ENCODE assay signal across 2 cellular contexts in genomic region chr11:65709661-65710060, GRCh38.
TF ChIP-seq lines count a peak whose summit lies in the region.

No MANE protein-coding gene starts in this region.

TF ChIP-seq in HEK293, 187 proteins besides CTCF, POLR2A, EP300 and RAD21:
- TF ChIP-seq SP7 (tag by site-specific recombination; IDR thresholded peaks at IDR 0.05) (no peak), ZNF266 (tag by site-specific recombination; IDR thresholded peaks at IDR 0.05; ENCODE audit: low read depth) (no peak), KLF9 (tag by site-specific recombination; IDR thresholded peaks at IDR 0.05; ENCODE audit: low read depth) (no peak)
- TF ChIP-seq, protein P1, sequence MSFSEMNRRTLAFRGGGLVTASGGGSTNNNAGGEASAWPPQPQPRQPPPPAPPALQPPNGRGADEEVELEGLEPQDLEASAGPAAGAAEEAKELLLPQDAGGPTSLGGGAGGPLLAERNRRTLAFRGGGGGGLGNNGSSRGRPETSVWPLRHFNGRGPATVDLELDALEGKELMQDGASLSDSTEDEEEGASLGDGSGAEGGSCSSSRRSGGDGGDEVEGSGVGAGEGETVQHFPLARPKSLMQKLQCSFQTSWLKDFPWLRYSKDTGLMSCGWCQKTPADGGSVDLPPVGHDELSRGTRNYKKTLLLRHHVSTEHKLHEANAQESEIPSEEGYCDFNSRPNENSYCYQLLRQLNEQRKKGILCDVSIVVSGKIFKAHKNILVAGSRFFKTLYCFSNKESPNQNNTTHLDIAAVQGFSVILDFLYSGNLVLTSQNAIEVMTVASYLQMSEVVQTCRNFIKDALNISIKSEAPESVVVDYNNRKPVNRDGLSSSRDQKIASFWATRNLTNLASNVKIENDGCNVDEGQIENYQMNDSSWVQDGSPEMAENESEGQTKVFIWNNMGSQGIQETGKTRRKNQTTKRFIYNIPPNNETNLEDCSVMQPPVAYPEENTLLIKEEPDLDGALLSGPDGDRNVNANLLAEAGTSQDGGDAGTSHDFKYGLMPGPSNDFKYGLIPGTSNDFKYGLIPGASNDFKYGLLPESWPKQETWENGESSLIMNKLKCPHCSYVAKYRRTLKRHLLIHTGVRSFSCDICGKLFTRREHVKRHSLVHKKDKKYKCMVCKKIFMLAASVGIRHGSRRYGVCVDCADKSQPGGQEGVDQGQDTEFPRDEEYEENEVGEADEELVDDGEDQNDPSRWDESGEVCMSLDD (tag by site-specific recombination; IDR thresholded peaks at IDR 0.05), result no peak
- TF ChIP-seq, protein P2, sequence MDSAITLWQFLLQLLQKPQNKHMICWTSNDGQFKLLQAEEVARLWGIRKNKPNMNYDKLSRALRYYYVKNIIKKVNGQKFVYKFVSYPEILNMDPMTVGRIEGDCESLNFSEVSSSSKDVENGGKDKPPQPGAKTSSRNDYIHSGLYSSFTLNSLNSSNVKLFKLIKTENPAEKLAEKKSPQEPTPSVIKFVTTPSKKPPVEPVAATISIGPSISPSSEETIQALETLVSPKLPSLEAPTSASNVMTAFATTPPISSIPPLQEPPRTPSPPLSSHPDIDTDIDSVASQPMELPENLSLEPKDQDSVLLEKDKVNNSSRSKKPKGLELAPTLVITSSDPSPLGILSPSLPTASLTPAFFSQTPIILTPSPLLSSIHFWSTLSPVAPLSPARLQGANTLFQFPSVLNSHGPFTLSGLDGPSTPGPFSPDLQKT (IDR thresholded peaks at IDR 0.05; ENCODE audit: borderline replicate concordance, low read depth, low read length), result peak; percentile 67

TF ChIP-seq in GM12878, 131 proteins besides CTCF, POLR2A, EP300 and RAD21:
- TF ChIP-seq, protein P3, sequence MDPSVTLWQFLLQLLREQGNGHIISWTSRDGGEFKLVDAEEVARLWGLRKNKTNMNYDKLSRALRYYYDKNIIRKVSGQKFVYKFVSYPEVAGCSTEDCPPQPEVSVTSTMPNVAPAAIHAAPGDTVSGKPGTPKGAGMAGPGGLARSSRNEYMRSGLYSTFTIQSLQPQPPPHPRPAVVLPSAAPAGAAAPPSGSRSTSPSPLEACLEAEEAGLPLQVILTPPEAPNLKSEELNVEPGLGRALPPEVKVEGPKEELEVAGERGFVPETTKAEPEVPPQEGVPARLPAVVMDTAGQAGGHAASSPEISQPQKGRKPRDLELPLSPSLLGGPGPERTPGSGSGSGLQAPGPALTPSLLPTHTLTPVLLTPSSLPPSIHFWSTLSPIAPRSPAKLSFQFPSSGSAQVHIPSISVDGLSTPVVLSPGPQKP (IDR thresholded peaks at IDR 0.05; ENCODE audit: low read depth, low read length), result peak; percentile 36; the same call in 1 of the 2 replicates
- TF ChIP-seq SRF (IDR thresholded peaks at IDR 0.05; ENCODE audit: low read depth in 2 of 2, low read length in 2 of 2) (peak in 1 of 2 experiments; percentile 64; a peak in 1 of 4 replicates), CBX3 (IDR thresholded peaks at IDR 0.05; ENCODE audit: borderline replicate concordance, low read depth) (no peak)
